In genomic region chr13:65926750-65927171, GRCh38 we compare ENCODE assay signal across 8 cellular contexts.
DNase-seq lines count a peak whose midpoint lies in the region; ATAC-seq and TF ChIP-seq lines count a peak whose summit lies in the region.

No MANE protein-coding gene starts in this region.

- TF ChIP-seq CTCF in choroid plexus epithelial cell (conservative IDR thresholded peaks at IDR 0.05; ENCODE audit: low read depth, low read length) (peak; percentile 44), mucosa of descending colon (IDR thresholded peaks at IDR 0.05) (no peak)

- no peak for DNase-seq in choroid plexus epithelial cell (ENCODE audit: low read depth)
- peak in 2 of 3 donors; percentile 36 to 41 for DNase-seq in mucosa of descending colon
- DNase-seq in amniotic stem cell (lab: John Stamatoyannopoulos, UW): no peak
- no peak for DNase-seq in SW480 (ENCODE audit: low spot score)
- DNase-seq in NCI-H2107 treated with DMSO at 0.1 percent for 48 hours (lab: John Stamatoyannopoulos, UW; ENCODE audit: unreplicated experiment): no peak
- no peak for DNase-seq in stimulated activated CD8-positive, alpha-beta memory T cell treated with anti-CD3 and anti-CD28 coated beads, Interleukin-4, amount 100 ng/mL, for 48 hours

- H3K4me1 ChIP-seq in mucosa of descending colon (ENCODE audit: low read depth): no peaks in the 10 kb centered on the region

- H3K4me3 ChIP-seq in choroid plexus epithelial cell (ENCODE audit: low read depth, low read length) (no peak overlapping the region), mucosa of descending colon (no peak overlapping the region)

- intact Hi-C loops in mucosa of descending colon (cut with DNase I, micrococcal nuclease): no loop called here

- no peaks in the 10 kb centered on the region for H3K36me3 ChIP-seq in mucosa of descending colon (ENCODE audit: low read depth)

- no peaks in the 10 kb centered on the region for H3K9me3 ChIP-seq in mucosa of descending colon

- peak; percentile 67 for ATAC-seq in GM18870 (IDR thresholded peaks at IDR 0.05; ENCODE audit: unreplicated experiment)
- ATAC-seq in HG03520 (IDR thresholded peaks at IDR 0.05; ENCODE audit: unreplicated experiment): peak; percentile 65
- peak; percentile 40 for ATAC-seq in mucosa of descending colon

Comparison
In these comparisons a context has a peak if more than half of its experiments do, and no peak if none do; other contexts are left out.
1. DNase-seq: peak in mucosa of descending colon (2 of 3); none in choroid plexus epithelial cell (single experiment), amniotic stem cell (single experiment), SW480 (single experiment), NCI-H2107 treated with DMSO at 0.1 percent for 48 hours (single experiment) and stimulated activated CD8-positive, alpha-beta memory T cell treated with anti-CD3 and anti-CD28 coated beads, Interleukin-4, amount 100 ng/mL, for 48 hours (single experiment).
2. Peak in every context shown above with its lines, with median percentiles within 50 percentile points of each other: ATAC-seq.